ENCODE assay signal across 10 cellular contexts in the genomic region with DNA sequence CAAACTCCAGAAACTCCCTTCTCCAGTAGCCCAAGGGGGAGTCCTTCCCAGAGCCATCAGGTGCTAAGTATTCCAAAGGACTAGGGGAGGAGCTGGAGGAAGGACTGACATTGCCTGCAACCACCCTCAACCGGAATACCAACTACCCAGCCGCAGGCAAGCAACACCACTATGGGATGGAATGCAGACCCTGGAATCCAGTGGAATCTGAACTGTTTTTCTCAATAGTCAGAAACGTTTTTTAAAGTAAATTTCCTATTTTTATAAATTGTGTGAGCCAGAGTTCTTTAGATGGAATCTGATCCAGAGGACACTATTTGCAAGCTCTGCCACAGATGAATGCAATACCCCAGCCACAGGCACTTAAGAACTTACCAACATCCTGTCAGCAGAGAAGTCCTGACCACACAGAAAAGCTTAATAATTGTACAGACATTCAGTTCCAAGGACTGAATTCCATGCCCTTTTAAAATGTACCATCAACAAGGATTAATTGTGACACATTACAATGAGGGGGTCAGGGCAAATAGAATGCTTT.
DNase-seq lines count a peak whose midpoint lies in the region; ATAC-seq and TF ChIP-seq lines count a peak whose summit lies in the region.
"Had no signal": no experiment of that assay in that cellular context is flagged by ENCODE, and none has a peak within 500 bp of the region (broad histone marks: within the 10 kb centered on the region; RNA-seq: fewer than 3 reads in every experiment).

No MANE protein-coding gene starts in this region.

- no peaks in the 10 kb centered on the region for H3K4me1 ChIP-seq in fibroblast of lung (ENCODE audit: control insufficient read depth, extremely low read depth, insufficient read depth, low read length)
- H3K4me1 ChIP-seq: parathyroid adenoma had no signal

- no peaks in the 10 kb centered on the region for H3K27me3 ChIP-seq in fibroblast of lung (ENCODE audit: control insufficient read depth, insufficient read depth, low read length)

- H3K4me2 ChIP-seq in fibroblast of lung (ENCODE audit: extremely low read depth, insufficient read depth, low read length): no peak overlapping the region

- H2AFZ ChIP-seq in fibroblast of lung (ENCODE audit: low read length): no peak overlapping the region
- H2AFZ ChIP-seq: parathyroid adenoma had no signal

- H3K36me3 ChIP-seq in fibroblast of lung (ENCODE audit: control insufficient read depth, insufficient read depth, low read length): peaks cover 2% of the 10 kb centered on the region

- ATAC-seq in HG03460 (IDR thresholded peaks at IDR 0.05; ENCODE audit: unreplicated experiment): no peak
- no peak for ATAC-seq in GM19455 (IDR thresholded peaks at IDR 0.05; ENCODE audit: unreplicated experiment)
- no peak for ATAC-seq in HG03342 (IDR thresholded peaks at IDR 0.05; ENCODE audit: unreplicated experiment)

- H3K79me2 ChIP-seq in fibroblast of lung (ENCODE audit: control insufficient read depth, insufficient read depth, low read length): no peaks in the 10 kb centered on the region
- H3K79me2 ChIP-seq: parathyroid adenoma had no signal

- DNase-seq in ELF-1 (ENCODE audit: low read depth, low spot score): peak; percentile 93
- DNase-seq in NCI-H226: peak; percentile 52
- peak; percentile 39 to 94 for DNase-seq in fibroblast of lung (ENCODE audit: low read depth in 2 of 2)
- DNase-seq in non-pigmented ciliary epithelial cell (ENCODE audit: low read depth): peak; percentile 63
- no peak for DNase-seq in germinal center (ENCODE audit: low spot score)
- DNase-seq: hippocampal formation had no signal

- no peak overlapping the region for H3K27ac ChIP-seq in fibroblast of lung (ENCODE audit: insufficient read depth, low read length)
- H3K27ac ChIP-seq: parathyroid adenoma had no signal

- no peak for TF ChIP-seq CTCF in fibroblast of lung (conservative IDR thresholded peaks at IDR 0.05 in 1 of 2, IDR thresholded peaks at IDR 0.05 in 1 of 2; ENCODE audit: low read depth in 1 of 2, low read length in 2 of 2)

- no peaks in the 10 kb centered on the region for H3K9me3 ChIP-seq in fibroblast of lung (ENCODE audit: control insufficient read depth, insufficient read depth, low read depth, low read length)

- H3K4me3 ChIP-seq in fibroblast of lung (replicated peaks in 1 of 4; ENCODE audit: control extremely low read depth in 1 of 4, insufficient read depth in 1 of 4, low read depth in 3 of 4, low read length in 4 of 4): no peak overlapping the region

- no peak overlapping the region for H3K9ac ChIP-seq in fibroblast of lung (ENCODE audit: insufficient read depth, low read length)
- H3K9ac ChIP-seq: parathyroid adenoma had no signal

- H4K20me1 ChIP-seq in fibroblast of lung (ENCODE audit: control insufficient read depth, extremely low read depth, insufficient read depth, low read length): no peaks in the 10 kb centered on the region
